1 cellular context compared by ENCODE assay signal in the genomic region with DNA sequence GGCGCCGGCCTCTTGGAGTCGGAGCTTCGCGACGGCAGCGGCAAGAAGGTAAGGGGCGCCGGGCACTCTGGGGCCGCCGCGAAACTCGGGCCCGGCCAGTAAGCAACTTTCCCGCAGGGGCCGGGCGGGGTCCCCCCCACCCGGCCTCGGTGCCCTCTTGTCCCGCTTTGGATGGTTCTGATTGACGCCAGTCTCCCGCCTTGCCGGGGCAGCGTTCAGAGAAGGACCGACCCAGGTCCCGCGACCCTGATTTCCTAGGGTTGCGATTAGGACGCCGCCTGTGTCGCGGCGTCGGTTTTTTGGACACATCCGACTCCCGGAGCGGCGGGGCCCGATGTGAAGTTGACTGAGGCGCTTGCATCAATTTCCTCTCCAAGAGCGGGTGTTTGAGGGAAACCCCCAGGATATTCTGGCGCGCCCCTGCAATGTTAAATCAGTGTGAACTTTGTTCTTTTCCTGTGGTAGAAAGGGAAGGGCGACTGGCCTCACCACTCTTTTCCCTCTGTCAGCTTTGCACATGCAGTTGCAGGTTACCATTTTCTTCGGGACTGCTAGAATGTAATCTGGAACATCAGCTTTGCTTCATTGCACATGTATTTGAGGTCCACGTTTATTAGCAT.
A peak's percentile ranks its signal among the peaks of the same experiment; 100 is the strongest.
TF ChIP-seq lines count a peak whose summit lies in the region.

No MANE protein-coding gene starts in this region.

TF ChIP-seq in H1, 55 proteins besides CTCF, POLR2A, EP300 and RAD21:
- TF ChIP-seq RNF2 (IDR thresholded peaks at IDR 0.05; ENCODE audit: borderline replicate concordance, low read depth, low read length, missing control alignments, poor library complexity, severe bottlenecking) (peak; percentile 70), CHD2 (IDR thresholded peaks at IDR 0.05; ENCODE audit: low read length) (no peak), ASH2L (IDR thresholded peaks at IDR 0.05; ENCODE audit: low read length) (peak; percentile 56), SUZ12 (IDR thresholded peaks at IDR 0.05; ENCODE audit: low read length) (peak; percentile 73), HDAC6 (IDR thresholded peaks at IDR 0.05; ENCODE audit: low read depth, low read length) (no peak)
